20 cellular contexts compared by ENCODE assay signal in genomic region chr10:78476156-78476555, GRCh38.
"Had no signal": no experiment of that assay in that cellular context is flagged by ENCODE, and none has a peak within 500 bp of the region (broad histone marks: within the 10 kb centered on the region; RNA-seq: fewer than 3 reads in every experiment).

No MANE protein-coding gene starts in this region.

- DNase-seq: activated CD4-positive, alpha-beta memory T cell treated with anti-CD3 and anti-CD28 coated beads for 36 hours; activated CD4-positive, alpha-beta T cell treated with anti-CD3 and anti-CD28 coated beads for 36 hours; activated effector memory CD4-positive, alpha-beta T cell treated with Interleukin-2 at 50 U/mL for 16 hours; activated naive CD4-positive, alpha-beta T cell treated with anti-CD3 and anti-CD28 coated beads for 36 hours; activated naive CD8-positive, alpha-beta T cell treated with anti-CD3 and anti-CD28 coated beads, Interleukin-2, amount 10 ng/mL, durations not matched to agents 7 days and 5 days; activated T-cell treated with anti-CD3 and anti-CD28 coated beads, Interleukin-2, amount 50 U/mL, for 48 hours; amniotic stem cell; effector CD4-positive, alpha-beta T cell; foreskin fibroblast; lower lobe of right lung; mesendoderm; naive thymus-derived CD4-positive, alpha-beta T cell; stimulated activated CD4-positive, alpha-beta T cell treated with anti-CD3 and anti-CD28 coated beads, Interleukin-15, amount 100 ng/mL, for 24 hours; stomach; T-helper 9 cell; testis; upper lobe of left lung had no signal

- H3K27me3 ChIP-seq: cardiac muscle cell, stomach, testis, upper lobe of left lung had no signal

- H3K36me3 ChIP-seq: cardiac muscle cell, lower lobe of right lung, neutrophil, stomach, upper lobe of left lung had no signal

- H3K4me3 ChIP-seq: cardiac muscle cell, lower lobe of right lung, smooth muscle cell, stomach, testis, upper lobe of left lung had no signal

- H3K4me1 ChIP-seq: lower lobe of right lung, testis, upper lobe of left lung had no signal

- H3K9me3 ChIP-seq: lower lobe of right lung, neutrophil, stomach, testis, upper lobe of left lung had no signal

- H3K27ac ChIP-seq: cardiac muscle cell, lower lobe of right lung, neutrophil, stomach, testis, upper lobe of left lung had no signal
